ENCODE assay signal across 15 cellular contexts in genomic region chr16:734208-734980, GRCh38.
"Had no signal": no experiment of that assay in that cellular context is flagged by ENCODE, and none has a peak within 500 bp of the region (broad histone marks: within the 10 kb centered on the region; RNA-seq: fewer than 3 reads in every experiment).

No MANE protein-coding gene starts in this region.

- H3K4me3 Mint-ChIP-seq: activated naive CD4-positive, alpha-beta T cell treated with anti-CD3 and anti-CD28 coated beads, Interleukin-2, amount 50 U/mL, for 24 hours; natural killer cell; stimulated activated naive CD8-positive, alpha-beta T cell treated with anti-CD3 and anti-CD28 coated beads, Interleukin-15, Interleukin-2, amounts not matched to agents 100 ng/mL and 50 ng/mL, for 24 hours; T-helper 1 cell treated with Interleukin-12 subunit alpha and Interleukin-12 subunit beta and Interleukin-4 antibody, amounts not matched to agents 30 μg/mL and 1 μg/mL, for 36 hours had no signal

- FAIRE-seq: astrocyte, endothelial cell of umbilical vein had no signal

- DNase-seq: activated CD4-positive, CD25-positive, alpha-beta regulatory T cell treated with anti-CD3 and anti-CD28 coated beads, Interleukin-2, amount 50 U/mL, for 72 hours; activated gamma-delta T cell; cerebellar nuclear complex; lower lobe of right lung; natural killer cell had no signal

- H3K9me3 Mint-ChIP-seq: activated naive CD4-positive, alpha-beta T cell treated with anti-CD3 and anti-CD28 coated beads, Interleukin-2, amount 50 U/mL, for 24 hours; natural killer cell; stimulated activated naive CD8-positive, alpha-beta T cell treated with anti-CD3 and anti-CD28 coated beads, Interleukin-15, Interleukin-2, amounts not matched to agents 100 ng/mL and 50 ng/mL, for 24 hours; T-helper 1 cell treated with Interleukin-12 subunit alpha and Interleukin-12 subunit beta and Interleukin-4 antibody, amounts not matched to agents 30 μg/mL and 1 μg/mL, for 36 hours had no signal

- H3K27ac ChIP-seq: adrenal gland, breast epithelium, lower lobe of right lung, neutrophil, tibial nerve, uterus had no signal

- H3K27ac Mint-ChIP-seq: activated naive CD4-positive, alpha-beta T cell treated with anti-CD3 and anti-CD28 coated beads, Interleukin-2, amount 50 U/mL, for 24 hours; natural killer cell; T-helper 1 cell treated with Interleukin-12 subunit alpha and Interleukin-12 subunit beta and Interleukin-4 antibody, amounts not matched to agents 30 μg/mL and 1 μg/mL, for 36 hours had no signal

- H3K4me3 ChIP-seq: adrenal gland, breast epithelium, lower lobe of right lung, tibial nerve, uterus had no signal

- H3K36me3 ChIP-seq: breast epithelium, uterus had no signal

- H3K27me3 ChIP-seq: adrenal gland, breast epithelium, tibial nerve, uterus had no signal

- H3K27me3 Mint-ChIP-seq: activated naive CD4-positive, alpha-beta T cell treated with anti-CD3 and anti-CD28 coated beads, Interleukin-2, amount 50 U/mL, for 24 hours; stimulated activated naive CD8-positive, alpha-beta T cell treated with anti-CD3 and anti-CD28 coated beads, Interleukin-15, Interleukin-2, amounts not matched to agents 100 ng/mL and 50 ng/mL, for 24 hours had no signal

- H3K36me3 Mint-ChIP-seq: natural killer cell had no signal

- H3K9me3 ChIP-seq: adrenal gland, breast epithelium, lower lobe of right lung, neutrophil, tibial nerve, uterus had no signal

- H3K4me1 Mint-ChIP-seq: natural killer cell had no signal

- H3K4me1 ChIP-seq: adrenal gland, uterus had no signal
